21 cellular contexts compared by ENCODE assay signal in the genomic region with DNA sequence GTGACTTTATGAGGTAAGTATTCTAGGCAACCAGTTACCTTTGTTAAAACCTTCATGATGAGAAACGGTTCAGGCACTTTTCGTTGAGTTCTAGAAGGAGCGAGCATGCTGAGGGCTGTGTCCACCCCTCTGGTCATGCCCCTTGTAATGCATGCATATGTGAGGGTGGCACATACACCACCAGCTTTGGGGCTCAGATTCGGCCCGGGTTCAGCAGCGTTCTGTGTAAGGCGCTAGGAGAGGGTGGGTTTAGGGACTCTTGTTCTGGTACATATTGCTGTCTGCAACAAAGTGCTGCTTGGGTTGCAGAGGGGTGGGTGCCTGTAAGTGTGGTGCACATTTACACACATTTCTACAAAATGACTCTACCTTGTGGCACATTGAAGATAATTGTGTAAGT.
"Had no signal": no experiment of that assay in that cellular context is flagged by ENCODE, and none has a peak within 500 bp of the region (broad histone marks: within the 10 kb centered on the region; RNA-seq: fewer than 3 reads in every experiment).

No MANE protein-coding gene starts in this region.

- H3K9me3 Mint-ChIP-seq: naive B cell had no signal

- H3K4me3 ChIP-seq: dorsolateral prefrontal cortex, esophagus muscularis mucosa, gastroesophageal sphincter, left ventricle myocardium inferior, lung, right atrium auricular region, suprapubic skin, thyroid gland, upper lobe of right lung, vagina had no signal

- H3K27me3 Mint-ChIP-seq: naive B cell had no signal

- ATAC-seq: gastroesophageal sphincter; left cardiac atrium; stimulated activated naive CD8-positive, alpha-beta T cell treated with anti-CD3 and anti-CD28 coated beads, Interleukin-15, Interleukin-2, amounts not matched to agents 100 U/mL and 50 U/mL, for 24 hours had no signal

- H3K4me1 ChIP-seq: esophagus muscularis mucosa, gastroesophageal sphincter, right atrium auricular region, suprapubic skin, upper lobe of right lung, vagina had no signal

- DNase-seq: cortex of kidney; dorsolateral prefrontal cortex; effector CD8-positive, alpha-beta T cell; glutamatergic neuron; left cardiac atrium; left ventricle myocardium inferior; mesenchymal stem cell; naive B cell; small intestine; stimulated activated CD4-positive, alpha-beta T cell treated with anti-CD3 and anti-CD28 coated beads, Interleukin-12 subunit alpha, Interleukin-12 subunit beta, amount 100 ng/mL, for 4 hours; stimulated activated naive CD8-positive, alpha-beta T cell treated with anti-CD3 and anti-CD28 coated beads, Interleukin-15, Interleukin-2, amounts not matched to agents 100 U/mL and 50 U/mL, for 24 hours; thyroid gland; upper lobe of right lung had no signal

- H3K9me3 ChIP-seq: esophagus muscularis mucosa, gastroesophageal sphincter, left ventricle myocardium inferior, neutrophil, right atrium auricular region, suprapubic skin, thyroid gland, upper lobe of right lung, vagina had no signal

- H3K27ac ChIP-seq: epithelial cell of prostate, esophagus muscularis mucosa, gastroesophageal sphincter, left ventricle myocardium inferior, neutrophil, right atrium auricular region, suprapubic skin, thyroid gland, upper lobe of right lung, vagina had no signal

- H3K27me3 ChIP-seq: dorsolateral prefrontal cortex, esophagus muscularis mucosa, gastroesophageal sphincter, neutrophil, right atrium auricular region, suprapubic skin, thyroid gland, upper lobe of right lung, vagina had no signal

- H3K4me3 Mint-ChIP-seq: naive B cell had no signal
